In the genomic region with DNA sequence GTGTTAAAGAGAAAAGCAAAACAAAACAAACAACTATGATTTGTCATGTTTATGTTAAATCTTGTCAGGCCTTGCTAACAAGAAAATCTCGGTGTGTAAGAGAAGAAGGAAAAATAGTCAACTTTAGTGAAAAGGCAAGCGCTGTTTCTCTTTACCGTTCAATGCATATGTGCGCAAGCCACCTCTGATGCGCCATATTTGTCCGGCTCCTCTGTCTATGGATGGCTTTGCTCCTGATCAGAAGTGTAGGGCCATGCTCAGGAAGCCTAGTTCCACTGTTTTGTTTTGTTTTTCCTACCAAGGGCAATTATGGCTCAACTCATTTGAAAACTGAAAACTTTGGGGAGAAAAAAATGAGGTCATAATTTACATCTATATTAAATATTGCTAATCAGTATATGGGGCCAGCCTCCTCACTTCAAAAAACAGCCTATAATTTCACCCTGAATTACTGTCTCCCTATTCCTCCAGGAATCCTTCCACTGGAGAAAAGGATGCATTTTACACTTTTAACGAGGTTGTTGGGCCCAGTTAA, we compare ENCODE assay signal across 12 cellular contexts. TPM values are rescaled to one million over a fixed set of nuclear protein-coding genes. Genes with fewer than 3 reads are reported as not detected.
DNase-seq lines count a peak whose midpoint lies in the region; ATAC-seq and TF ChIP-seq lines count a peak whose summit lies in the region.
"Had no signal": no experiment of that assay in that cellular context is flagged by ENCODE, and none has a peak within 500 bp of the region (broad histone marks: within the 10 kb centered on the region; RNA-seq: fewer than 3 reads in every experiment).

No MANE protein-coding gene starts in this region.

- no peak for TF ChIP-seq CTCF in BJ (IDR thresholded peaks at IDR 0.05; ENCODE audit: insufficient read depth, low read depth, low read length)
- TF ChIP-seq CTCF in esophagus squamous epithelium (IDR thresholded peaks at IDR 0.05), result no peak
- TF ChIP-seq CTCF in osteoblast (IDR thresholded peaks at IDR 0.05; ENCODE audit: extremely low read depth, low read depth, low read length), result no peak

- WGBS in esophagus squamous epithelium, 2 donors, result 50 to 53% methylated on average over 7 of the region's 7 CpGs

- H3K36me3 ChIP-seq in BJ (ENCODE audit: control insufficient read depth, insufficient read depth, low read length), result no peaks in the 10 kb centered on the region
- H3K36me3 ChIP-seq in esophagus squamous epithelium, result peaks cover 0 to 13% (median 0%) of the 10 kb centered on the region in 3 donors
- no peaks in the 10 kb centered on the region for H3K36me3 ChIP-seq in osteoblast (ENCODE audit: insufficient read depth, low read length)
- H3K36me3 ChIP-seq: neutrophil had no signal

- no peaks in the 10 kb centered on the region for H3K9me3 ChIP-seq in esophagus squamous epithelium
- no peaks in the 10 kb centered on the region for H3K9me3 ChIP-seq in osteoblast (ENCODE audit: low read depth, low read length)
- H3K9me3 ChIP-seq: neutrophil had no signal

- no peaks in the 10 kb centered on the region for H3K27me3 ChIP-seq in BJ (ENCODE audit: control insufficient read depth, insufficient read depth, low read length)
- H3K27me3 ChIP-seq in esophagus squamous epithelium, result no peaks in the 10 kb centered on the region
- H3K27me3 ChIP-seq in osteoblast (ENCODE audit: insufficient read depth, low read length), result peaks cover 11% of the 10 kb centered on the region

- POLR2A ChIA-PET in BJ (lab: Charles Lee), result no interaction called here

- no peak for ATAC-seq in HG03439 (IDR thresholded peaks at IDR 0.05; ENCODE audit: unreplicated experiment)

- H4K20me1 ChIP-seq in osteoblast (ENCODE audit: insufficient read depth, low read length), result no peaks in the 10 kb centered on the region

- H3K4me1 ChIP-seq in esophagus squamous epithelium, result peaks cover 0 to 41% (median 0%) of the 10 kb centered on the region in 3 donors
- H3K4me1 ChIP-seq in osteoblast (ENCODE audit: insufficient read depth, low read length), result peaks cover 8% of the 10 kb centered on the region

- no peak overlapping the region for H2AFZ ChIP-seq in osteoblast (ENCODE audit: low read length)

- peak overlapping the region; percentile 56 for H3K4me3 ChIP-seq in BJ (ENCODE audit: low read depth, low read length)
- peak overlapping the region; percentile 68 to 86 (median 81) for H3K4me3 ChIP-seq in esophagus squamous epithelium
- no peak overlapping the region for H3K4me3 ChIP-seq in osteoblast (ENCODE audit: insufficient read depth, low read length)

- CTCF ChIA-PET in BJ (lab: Yijun Ruan, JAX), result no interaction called here

- intact Hi-C loops in esophagus squamous epithelium (cut with DNase I) (no loop called here), posterior cingulate gyrus (cut with DNase I) (no loop called here)

- peak overlapping the region; percentile 81 for H3K4me2 ChIP-seq in osteoblast (ENCODE audit: insufficient read depth, low read length)

- TF ChIP-seq POLR2A in esophagus squamous epithelium (IDR thresholded peaks at IDR 0.05), result no peak

- DNase-seq in BJ (ENCODE audit: low read depth) (no peak), RPMI8226 (peak; percentile 45), esophagus squamous epithelium (lab: John Stamatoyannopoulos, UW) (no peak), osteoblast (ENCODE audit: insufficient read length, low spot score, missing footprints) (no peak), HuH-7.5 (ENCODE audit: low spot score) (no peak), OCI-M2 (lab: John Stamatoyannopoulos, UW; ENCODE audit: unreplicated experiment) (no peak), posterior cingulate gyrus (no peak)
- DNase-seq: activated CD4-positive, alpha-beta T cell treated with anti-CD3 and anti-CD28 coated beads for 4 hours; DMS 273 treated with DMSO at 0.1 percent for 48 hours; stimulated activated CD8-positive, alpha-beta memory T cell treated with anti-CD3 and anti-CD28 coated beads, Interleukin-4, amount 100 ng/mL, for 48 hours had no signal

- H3K79me2 ChIP-seq in osteoblast (ENCODE audit: insufficient read depth, low read length), result peaks cover 2% of the 10 kb centered on the region

- H3K27ac ChIP-seq in esophagus squamous epithelium (peak overlapping the region; percentile 38 to 97 (median 68)), osteoblast (ENCODE audit: low read depth, low read length) (no peak overlapping the region)
- H3K27ac ChIP-seq: neutrophil had no signal

RNA-seq across cellular contexts. Expression of a gene that starts 4.6 kb away (rescaled TPM):
- polyA plus RNA-seq in BJ (2011; rRNA removed), result 1.5 and 1.7 TPM in 2 replicates
- polyA minus RNA-seq in BJ (2011; rRNA and poly(A)+ RNA removed), result 1.8 and 2.3 TPM in 2 replicates
- total RNA-seq in esophagus squamous epithelium, result 10 to 100 TPM; 18.9 to 52.6 (median 31.1) TPM
- 31.8 and 40.2 TPM in 2 replicates for total RNA-seq in osteoblast
